ENCODE assay signal across 18 cellular contexts in genomic region chr14:36947362-36947761, GRCh38.
"Had no signal": no experiment of that assay in that cellular context is flagged by ENCODE, and none has a peak within 500 bp of the region (broad histone marks: within the 10 kb centered on the region; RNA-seq: fewer than 3 reads in every experiment).

No MANE protein-coding gene starts in this region.

- H3K9me3 ChIP-seq: gastrocnemius medialis, pancreas, right lobe of liver, suprapubic skin, transverse colon, upper lobe of right lung, uterus had no signal

- FAIRE-seq: keratinocyte, pancreas, small intestine had no signal

- ATAC-seq: gastrocnemius medialis; natural killer cell; pancreas; right lobe of liver; stimulated activated naive B cell treated with anti-CD40 and anti-IgM and Interleukin-4, amounts not matched to agents 10 μg/mL and 1 μg/mL and 100 μg/mL, for 72 hours; upper lobe of right lung had no signal

- H3K36me3 ChIP-seq: gastrocnemius medialis, pancreas, right lobe of liver, suprapubic skin, transverse colon, upper lobe of right lung, uterus had no signal

- H3K4me1 ChIP-seq: pancreas, right lobe of liver, suprapubic skin, transverse colon, upper lobe of right lung, uterus had no signal

- H3K27ac ChIP-seq: dorsolateral prefrontal cortex, gastrocnemius medialis, pancreas, right lobe of liver, suprapubic skin, transverse colon, upper lobe of right lung, uterus had no signal

- DNase-seq: dorsolateral prefrontal cortex; effector CD4-positive, alpha-beta T cell; gastrocnemius medialis; head of caudate nucleus; natural killer cell; occipital lobe; pancreas; right lobe of liver; small intestine; stimulated activated CD4-positive, alpha-beta T cell treated with anti-CD3 and anti-CD28 coated beads, Interleukin-15, amount 100 ng/mL, for 24 hours; stimulated activated CD4-positive, alpha-beta T cell treated with anti-CD3 and anti-CD28 coated beads, Interleukin-2, amount 100 ng/mL, for 48 hours; stimulated activated naive B cell treated with anti-CD40 and anti-IgM and Interleukin-4, amounts not matched to agents 10 μg/mL and 1 μg/mL and 100 μg/mL, for 72 hours; transverse colon; upper lobe of right lung; uterus had no signal

- H3K27me3 ChIP-seq: gastrocnemius medialis, pancreas, right lobe of liver, suprapubic skin, upper lobe of right lung had no signal

- H3K4me3 ChIP-seq: dorsolateral prefrontal cortex, gastrocnemius medialis, lung, pancreas, right lobe of liver, suprapubic skin, transverse colon, upper lobe of right lung, uterus had no signal
